Comparison of ENCODE assay signal across 20 cellular contexts in the genomic region with DNA sequence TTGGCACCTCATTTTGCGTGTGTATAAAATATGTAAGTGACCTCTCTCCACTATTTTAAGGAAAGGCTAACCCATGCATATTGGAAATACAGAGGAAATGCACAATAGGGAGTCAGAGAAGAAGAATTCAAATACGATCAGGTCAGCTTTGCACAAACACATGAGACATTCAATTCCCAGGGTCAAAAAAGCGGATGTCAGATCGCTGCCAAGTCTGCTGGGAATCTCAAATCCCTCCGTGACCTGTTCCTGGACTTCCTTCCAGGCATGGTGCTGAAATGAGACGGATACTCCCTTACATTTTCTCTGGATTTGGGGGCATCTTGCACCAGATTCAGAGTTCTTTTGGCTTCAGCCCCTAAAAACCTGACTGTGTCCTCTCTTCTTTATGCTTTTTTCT.
"Had no signal": no experiment of that assay in that cellular context is flagged by ENCODE, and none has a peak within 500 bp of the region (broad histone marks: within the 10 kb centered on the region; RNA-seq: fewer than 3 reads in every experiment).

No MANE protein-coding gene starts in this region.

- H3K27me3 ChIP-seq: thyroid gland had no signal

- DNase-seq: erythroblast; hypothalamus; kidney glomerular epithelial cell; left ventricle myocardium inferior; mammary epithelial cell; mucosa of descending colon; naive thymus-derived CD8-positive, alpha-beta T cell; psoas muscle; retina; stimulated activated CD4-positive, alpha-beta T cell treated with anti-CD3 and anti-CD28 coated beads, Interleukin-4, amount 100 ng/mL, for 1 hour; stimulated activated CD8-positive, alpha-beta memory T cell treated with anti-CD3 and anti-CD28 coated beads, Interleukin-4, amount 100 ng/mL, for 48 hours; stimulated activated naive CD8-positive, alpha-beta T cell treated with anti-CD3 and anti-CD28 coated beads, Interleukin-15, Interleukin-2, amounts not matched to agents 100 U/mL and 50 U/mL, for 24 hours; thyroid gland had no signal

- ATAC-seq: heart left ventricle; mucosa of descending colon; naive thymus-derived CD8-positive, alpha-beta T cell; stimulated activated effector memory CD8-positive, alpha-beta T cell treated with anti-CD3 and anti-CD28 coated beads, Interleukin-12 subunit alpha, Interleukin-12 subunit beta, amount 100 ng/mL, for 72 hours; stimulated activated naive CD8-positive, alpha-beta T cell treated with anti-CD3 and anti-CD28 coated beads, Interleukin-15, Interleukin-2, amounts not matched to agents 100 U/mL and 50 U/mL, for 24 hours had no signal

- H3K36me3 ChIP-seq: heart left ventricle, left ventricle myocardium inferior, neutrophil, suprapubic skin, thyroid gland had no signal

- H3K9me3 ChIP-seq: heart left ventricle, left ventricle myocardium inferior, mucosa of descending colon, neutrophil, psoas muscle, suprapubic skin, thyroid gland had no signal

- H3K4me3 ChIP-seq: heart left ventricle, left ventricle myocardium inferior, mucosa of descending colon, psoas muscle, suprapubic skin, thyroid gland had no signal

- FAIRE-seq: frontal cortex, islet of Langerhans, urothelium cell line had no signal

- H3K4me1 ChIP-seq: suprapubic skin, thyroid gland had no signal

- H3K27ac ChIP-seq: heart left ventricle, left ventricle myocardium inferior, neutrophil, psoas muscle, suprapubic skin, thyroid gland had no signal
